Comparison of ENCODE assay signal across 1 cellular context in genomic region chr15:40949756-40950207, GRCh38.
A peak's percentile ranks its signal among the peaks of the same experiment; 100 is the strongest.
TF ChIP-seq lines count a peak whose summit lies in the region.

No MANE protein-coding gene starts in this region.

TF ChIP-seq in K562, 482 proteins besides CTCF, POLR2A, EP300 and RAD21 (continued from another document):
- TF ChIP-seq NKRF (IDR thresholded peaks at IDR 0.05; ENCODE audit: borderline replicate concordance) (no peak), MLX (CRISPR knock-in tag; conservative IDR thresholded peaks at IDR 0.05) (no peak), SRSF7 (optimal IDR thresholded peaks at IDR 0.05; ENCODE audit: low read depth, low read length) (no peak), STAT5B (CRISPR knock-in tag; IDR thresholded peaks at IDR 0.05) (no peak), CEBPB (tag; IDR thresholded peaks at IDR 0.05) (peak; percentile 48; the same call in 1 of the 2 replicates), TRIM25 (IDR thresholded peaks at IDR 0.05; ENCODE audit: borderline replicate concordance) (no peak), YY1 (IDR thresholded peaks at IDR 0.05; ENCODE audit: borderline replicate concordance in 1 of 3, control insufficient read depth in 1 of 3, extremely low read depth in 1 of 3, insufficient read depth in 3 of 3, insufficient read length in 1 of 3, insufficient replicate concordance in 2 of 3, low read depth in 1 of 3, low read length in 2 of 3) (no peak), ID3 (CRISPR knock-in tag; IDR thresholded peaks at IDR 0.05) (no peak), ID3 (tag; IDR thresholded peaks at IDR 0.05) (no peak), SREBF1 (IDR thresholded peaks at IDR 0.05; ENCODE audit: borderline replicate concordance, low read depth, low read length) (no peak), ZNF133 (CRISPR knock-in tag; IDR thresholded peaks at IDR 0.05) (no peak), MEIS2 (IDR thresholded peaks at IDR 0.05; ENCODE audit: partially characterized antibody) (peak; percentile 27), ZBTB5 (IDR thresholded peaks at IDR 0.05) (no peak), ZNF217 (CRISPR knock-in tag; IDR thresholded peaks at IDR 0.05) (no peak), TCF3 (CRISPR knock-in tag; IDR thresholded peaks at IDR 0.05) (peak; percentile 21; the same call in 1 of the 2 replicates), ZBTB33 (CRISPR knock-in tag; IDR thresholded peaks at IDR 0.05) (no peak), LEF1 (IDR thresholded peaks at IDR 0.05) (no peak), RUNX1 (IDR thresholded peaks at IDR 0.05; ENCODE audit: low read depth) (no peak), MITF (IDR thresholded peaks at IDR 0.05) (no peak), ZZZ3 (IDR thresholded peaks at IDR 0.05) (no peak), HNRNPH1 (optimal IDR thresholded peaks at IDR 0.05; ENCODE audit: low read depth, low read length) (no peak), FOXM1 (IDR thresholded peaks at IDR 0.05; ENCODE audit: low read depth) (no peak), FOXM1 (CRISPR knock-in tag; IDR thresholded peaks at IDR 0.05; ENCODE audit: low read depth) (no peak), CBX8 (IDR thresholded peaks at IDR 0.05; ENCODE audit: borderline replicate concordance, extremely low read depth, low read depth, low read length, poor library complexity, severe bottlenecking) (no peak)
